Comparison of ENCODE assay signal across 19 cellular contexts in the genomic region with DNA sequence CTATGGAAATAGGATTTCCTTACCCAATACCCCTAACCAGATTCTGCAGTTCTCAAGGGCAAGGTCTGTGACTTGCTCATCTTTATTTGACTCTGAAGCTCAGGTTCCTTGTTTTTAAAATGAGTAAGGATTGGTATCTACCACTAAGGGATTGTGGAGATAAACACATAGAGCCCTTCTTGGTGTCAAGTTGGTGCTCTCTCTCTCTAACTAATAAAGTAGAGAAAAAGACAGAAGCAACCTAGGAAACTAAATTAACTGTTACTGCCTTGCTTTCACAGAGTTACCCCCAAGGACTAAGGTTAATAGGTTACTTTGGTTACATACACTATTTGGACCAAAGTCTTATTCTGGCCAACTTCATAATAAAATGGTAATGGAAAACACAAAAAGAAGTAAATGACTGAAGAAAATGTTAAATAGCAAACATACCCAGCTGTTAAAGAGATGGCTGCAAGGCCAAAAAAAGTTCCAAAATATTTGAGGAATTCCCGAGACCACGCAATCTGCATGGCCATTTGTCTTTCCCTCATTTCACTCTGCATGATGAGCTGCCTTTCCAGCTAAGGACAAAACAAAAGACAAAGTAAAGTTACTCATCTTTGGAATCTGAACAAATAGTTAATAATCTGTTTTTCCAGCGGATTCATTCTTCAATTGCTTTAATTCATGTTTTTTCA. TPM values are rescaled to one million over a fixed set of nuclear protein-coding genes. Genes with fewer than 3 reads are reported as not detected.
DNase-seq lines count a peak whose midpoint lies in the region; ATAC-seq, FAIRE-seq and TF ChIP-seq lines count a peak whose summit lies in the region.
"Had no signal": no experiment of that assay in that cellular context is flagged by ENCODE, and none has a peak within 500 bp of the region (broad histone marks: within the 10 kb centered on the region; RNA-seq: fewer than 3 reads in every experiment).

No MANE protein-coding gene starts in this region.

- H3K4me3 ChIP-seq in AG10803 (ENCODE audit: low read length) = no peak overlapping the region
- H3K4me3 ChIP-seq in H1 (ENCODE audit: extremely low read depth in 1 of 4, insufficient read depth in 2 of 4, low read depth in 3 of 4, low read length in 4 of 4) = no peak overlapping the region
- H3K4me3 ChIP-seq: BLaER1 treated with 17β-estradiol and CSF1 and Interleukin-3, amounts not matched to agents 10 nM and 100 nM had no signal

- CTCF ChIA-PET in H1 (lab: Charles Lee; ENCODE audit: partially characterized antibody) = interaction anchor here (1.2 kb wide), 1 partner anchor 40 kb away, joined by 3 read pairs; no protein-coding TSS in a partner anchor

- TF ChIP-seq POLR2A in H1 (IDR thresholded peaks at IDR 0.05; ENCODE audit: control extremely low read depth in 1 of 2, low read depth in 2 of 2, low read length in 2 of 2) = no peak

- no peak overlapping the region for H4K91ac ChIP-seq in H1 (replicated peaks; ENCODE audit: insufficient read length, low read length)

- no peaks in the 10 kb centered on the region for H3K27me3 ChIP-seq in H1 (replicated peaks in 1 of 4; ENCODE audit: control insufficient read depth in 3 of 4, extremely low read depth in 1 of 4, insufficient read depth in 3 of 4, low read length in 3 of 4)
- H3K27me3 ChIP-seq: BLaER1 treated with 17β-estradiol and CSF1 and Interleukin-3, amounts not matched to agents 10 nM and 100 nM had no signal

- H2BK120ac ChIP-seq in H1 (replicated peaks; ENCODE audit: low read depth, low read length) = no peak overlapping the region

- H2BK20ac ChIP-seq in H1 (ENCODE audit: low read length) = no peak overlapping the region

- H3K18ac ChIP-seq in H1 (ENCODE audit: extremely low read depth, low read length) = no peak overlapping the region

- peak; percentile 30 for DNase-seq in AG10803 (ENCODE audit: low read depth)
- DNase-seq in LHCN-M2 (ENCODE audit: low read depth) = peak; percentile 40
- DNase-seq in H1 (ENCODE audit: low read depth in 1 of 2, low spot score in 2 of 2) = no peak
- peak; percentile 79 for DNase-seq in myocyte (ENCODE audit: low read depth)
- DNase-seq in UCSD-AML1 (lab: John Stamatoyannopoulos, UW; ENCODE audit: unreplicated experiment) = no peak
- no peak for DNase-seq in NCI-H2196 (lab: John Stamatoyannopoulos, UW; ENCODE audit: unreplicated experiment)
- DNase-seq in NCI-H1105 (lab: John Stamatoyannopoulos, UW) = no peak
- DNase-seq: Calu3; CD4-positive, CD25-positive, alpha-beta regulatory T cell; DMS 273 treated with DMSO at 0.1 percent for 48 hours; H9; IMR-90 had no signal

- no peak overlapping the region for H2AFZ ChIP-seq in H1 (ENCODE audit: low read length)

- H2AK5ac ChIP-seq in H1 (ENCODE audit: low read depth, low read length) = no peak overlapping the region

- no peak for ATAC-seq in GM18858 (IDR thresholded peaks at IDR 0.05; ENCODE audit: unreplicated experiment)

- H2BK15ac ChIP-seq in H1 (ENCODE audit: low read length) = no peak overlapping the region

- H3K9me3 ChIP-seq in H1 (ENCODE audit: insufficient read depth in 2 of 2, low read depth in 1 of 2, low read length in 1 of 2) = no peaks in the 10 kb centered on the region; a peak in 1 of 4 replicates
- H3K9me3 ChIP-seq: BLaER1 treated with 17β-estradiol and CSF1 and Interleukin-3, amounts not matched to agents 10 nM and 100 nM had no signal

- no peak overlapping the region for H3K14ac ChIP-seq in H1 (ENCODE audit: insufficient read length)

- no peak overlapping the region for H3K23ac ChIP-seq in H1 (ENCODE audit: insufficient read length)

- H3K4me2 ChIP-seq in H1 (ENCODE audit: insufficient read depth in 1 of 2, low read depth in 2 of 2, low read length in 2 of 2) = no peak overlapping the region
- H3K4me2 ChIP-seq: BLaER1 treated with 17β-estradiol and CSF1 and Interleukin-3, amounts not matched to agents 10 nM and 100 nM had no signal

- H2BK5ac ChIP-seq in H1 (ENCODE audit: low read depth, low read length) = no peak overlapping the region

- H3K23me2 ChIP-seq in H1 (ENCODE audit: low read depth, low read length) = no peaks in the 10 kb centered on the region

- H3K4ac ChIP-seq in H1 (replicated peaks; ENCODE audit: insufficient read length, low read depth, low read length) = no peak overlapping the region

- no peak for TF ChIP-seq RAD21 in H1 (IDR thresholded peaks at IDR 0.05 in 1 of 2, conservative IDR thresholded peaks at IDR 0.05 in 1 of 2; ENCODE audit: low read depth in 2 of 2, low read length in 2 of 2)

- no peak for TF ChIP-seq CTCF in AG10803 (conservative IDR thresholded peaks at IDR 0.05; ENCODE audit: low read length)
- no peak for TF ChIP-seq CTCF in H1 (IDR thresholded peaks at IDR 0.05; ENCODE audit: control extremely low read depth in 1 of 3, insufficient read depth in 1 of 3, low read depth in 1 of 3, low read length in 3 of 3)

- POLR2A ChIA-PET in H1 (lab: Charles Lee; ENCODE audit: partially characterized antibody) = interaction anchor here (0.7 kb wide), 1 partner anchor 11 kb away, joined by 3 read pairs; no protein-coding TSS in a partner anchor

- no peak overlapping the region for H3K27ac ChIP-seq in H1 (ENCODE audit: low read depth, low read length)
- H3K27ac ChIP-seq: 22Rv1; BLaER1 treated with 17β-estradiol and CSF1 and Interleukin-3, amounts not matched to agents 10 nM and 100 nM had no signal

- H3K9ac ChIP-seq in H1 (replicated peaks in 1 of 4; ENCODE audit: extremely low read depth in 1 of 4, low read depth in 3 of 4, low read length in 3 of 4) = no peak overlapping the region
- H3K9ac ChIP-seq: BLaER1 treated with 17β-estradiol and CSF1 and Interleukin-3, amounts not matched to agents 10 nM and 100 nM had no signal

- TF ChIP-seq EP300 in H1 (IDR thresholded peaks at IDR 0.05; ENCODE audit: borderline replicate concordance in 1 of 2, low read depth in 2 of 2, low read length in 2 of 2) = no peak

- peak; percentile 19 for FAIRE-seq in H1 (lab: Jason Lieb, UNC)

- no peak overlapping the region for H3K56ac ChIP-seq in H1 (replicated peaks; ENCODE audit: insufficient read length, low read depth, low read length)

- no peaks in the 10 kb centered on the region; a peak in 1 of 8 replicates for H3K36me3 ChIP-seq in H1 (ENCODE audit: control insufficient read depth in 2 of 4, insufficient read depth in 4 of 4, low read length in 3 of 4)

- H4K20me1 ChIP-seq in H1 (replicated peaks in 1 of 2; ENCODE audit: control insufficient read depth in 1 of 2, insufficient read depth in 2 of 2, low read length in 2 of 2) = no peaks in the 10 kb centered on the region
- H4K20me1 ChIP-seq: BLaER1 treated with 17β-estradiol and CSF1 and Interleukin-3, amounts not matched to agents 10 nM and 100 nM had no signal

- H3K4me1 ChIP-seq in H1 (replicated peaks in 1 of 4; ENCODE audit: control insufficient read depth in 3 of 4, insufficient read depth in 4 of 4, low read length in 3 of 4) = no peaks in the 10 kb centered on the region
- H3K4me1 ChIP-seq: BLaER1 treated with 17β-estradiol and CSF1 and Interleukin-3, amounts not matched to agents 10 nM and 100 nM had no signal

- no peak overlapping the region for H2BK12ac ChIP-seq in H1 (ENCODE audit: low read depth, low read length)

- no peaks in the 10 kb centered on the region for H3K79me1 ChIP-seq in H1 (ENCODE audit: low read depth, low read length)

- WGBS in H1 (ENCODE audit: extremely low coverage in 1 of 2, insufficient coverage in 1 of 2, insufficient read length in 1 of 2, insufficient replicate concordance in 2 of 2, low coverage in 1 of 2, low lambda C conversion rate in 2 of 2, missing lambda C conversion rate in 1 of 2), 2 experiments = 86% methylated on average over 3 of the region's 3 CpGs; no CpG with 5 or more reads in 1 of the 2 experiments

- H4K5ac ChIP-seq in H1 (ENCODE audit: insufficient read length, low read depth, low read length) = no peak overlapping the region

- no peaks in the 10 kb centered on the region for H3K79me2 ChIP-seq in H1 (ENCODE audit: control insufficient read depth in 1 of 2, insufficient read depth in 2 of 2, low read length in 2 of 2)

- no peak overlapping the region for H4K8ac ChIP-seq in H1 (ENCODE audit: extremely low read depth, insufficient read depth, low read length)

TF ChIP-seq in H1, 55 proteins besides CTCF, POLR2A, EP300 and RAD21 (continues in another document):
- no peak for TF ChIP-seq EZH2 (IDR thresholded peaks at IDR 0.05; ENCODE audit: low read depth, low read length, severe bottlenecking)
- TF ChIP-seq ASH2L (IDR thresholded peaks at IDR 0.05; ENCODE audit: low read length) = no peak
- no peak for TF ChIP-seq HDAC2 (IDR thresholded peaks at IDR 0.05; ENCODE audit: borderline replicate concordance in 1 of 2, low read depth in 2 of 2, low read length in 2 of 2)
- TF ChIP-seq SP4 (IDR thresholded peaks at IDR 0.05; ENCODE audit: low read length) = no peak
- no peak for TF ChIP-seq TBP (IDR thresholded peaks at IDR 0.05; ENCODE audit: low read depth, low read length)
- TF ChIP-seq PHF8 (conservative IDR thresholded peaks at IDR 0.05; ENCODE audit: low read depth, low read length) = no peak

RNA-seq across cellular contexts. Expression of a gene that starts 21.8 kb away (rescaled TPM):
- total RNA-seq in LHCN-M2 (2014; rRNA removed) = not detected in 2 replicates
- not detected for polyA plus RNA-seq in LHCN-M2 (2012)
- 0.80 and 1.3 TPM in 2 replicates for total RNA-seq in H1 (2021; fragmentation: NEBNext Ultra II Directional; extraction: Animal tissue kit (Norgen Biotek cat#: 25700))
- 0.30 and 0.51 TPM in 2 replicates for polyA plus RNA-seq in H1 (2011; rRNA removed)
- 0.79 TPM for polyA plus RNA-seq in H1 (2011; cell fraction: cytosol; rRNA removed)
- polyA plus RNA-seq in H1 (2011; cell fraction: nucleus; rRNA removed) = 0.39 TPM
- polyA plus RNA-seq in H1 (2012, experiment 1 of 2) = 0.75 to 1.3 TPM (median 0.98 TPM) in 4 replicates
- polyA plus RNA-seq in H1 (2012, experiment 2 of 2) = not detected
- 0.99 TPM for polyA plus RNA-seq in H1 (2013, experiment 1 of 2)
- 0.52 TPM for polyA plus RNA-seq in H1 (2013, experiment 2 of 2)
- polyA minus RNA-seq in H1 (2011; rRNA and poly(A)+ RNA removed) = 0.25 and 0.83 TPM in 2 replicates
- not detected for polyA minus RNA-seq in H1 (2011; cell fraction: cytosol; rRNA and poly(A)+ RNA removed)
- polyA minus RNA-seq in H1 (2011; cell fraction: nucleus; rRNA and poly(A)+ RNA removed) = 2.2 TPM
- total RNA-seq in myocyte = 0.57 TPM in 1 of 2 replicates, not detected in the other
- 0.10 TPM for polyA plus RNA-seq in myocyte (2012)
- total RNA-seq: A673, Calu3, G401, HT-29, IMR-90 had no signal
- polyA plus RNA-seq: IMR-90 had no signal

RNA-seq across cellular contexts. Expression of a gene that starts 57.0 kb away (rescaled TPM):
- total RNA-seq in LHCN-M2 (2014; rRNA removed) = not detected in 2 replicates
- not detected for polyA plus RNA-seq in LHCN-M2 (2012)
- total RNA-seq in H1 (2021; fragmentation: NEBNext Ultra II Directional; extraction: Animal tissue kit (Norgen Biotek cat#: 25700)) = 4.5 and 4.7 TPM in 2 replicates
- polyA plus RNA-seq in H1 (2011; rRNA removed) = 2.5 and 6.0 TPM in 2 replicates
- 5.0 TPM for polyA plus RNA-seq in H1 (2011; cell fraction: cytosol; rRNA removed)
- polyA plus RNA-seq in H1 (2011; cell fraction: nucleus; rRNA removed) = 1.7 TPM
- 2.7 to 6.9 TPM (median 4.6 TPM) in 4 replicates for polyA plus RNA-seq in H1 (2012, experiment 1 of 2)
- polyA plus RNA-seq in H1 (2012, experiment 2 of 2) = 4.2 TPM
- 3.5 TPM for polyA plus RNA-seq in H1 (2013, experiment 1 of 2)
- 4.6 TPM for polyA plus RNA-seq in H1 (2013, experiment 2 of 2)
- 0.98 and 3.1 TPM in 2 replicates for polyA minus RNA-seq in H1 (2011; rRNA and poly(A)+ RNA removed)
- 2.3 TPM for polyA minus RNA-seq in H1 (2011; cell fraction: cytosol; rRNA and poly(A)+ RNA removed)
- polyA minus RNA-seq in H1 (2011; cell fraction: nucleus; rRNA and poly(A)+ RNA removed) = 1.6 TPM
- 1.1 TPM in 1 of 2 replicates, not detected in the other for total RNA-seq in myocyte
- polyA plus RNA-seq in myocyte (2012) = not detected
- total RNA-seq: A673, Daoy, G401, HT-29, IMR-90 had no signal
- polyA plus RNA-seq: IMR-90 had no signal

Comparison
In these comparisons a context has a peak if more than half of its experiments do, and no peak if none do; other contexts are left out.
1. DNase-seq: peak in AG10803 (single experiment), LHCN-M2 (single experiment) and myocyte (single experiment); none in H1 (0 of 2), UCSD-AML1 (single experiment), NCI-H2196 (single experiment) and NCI-H1105 (single experiment).